Comparison of ENCODE assay signal across 8 cellular contexts in the genomic region with DNA sequence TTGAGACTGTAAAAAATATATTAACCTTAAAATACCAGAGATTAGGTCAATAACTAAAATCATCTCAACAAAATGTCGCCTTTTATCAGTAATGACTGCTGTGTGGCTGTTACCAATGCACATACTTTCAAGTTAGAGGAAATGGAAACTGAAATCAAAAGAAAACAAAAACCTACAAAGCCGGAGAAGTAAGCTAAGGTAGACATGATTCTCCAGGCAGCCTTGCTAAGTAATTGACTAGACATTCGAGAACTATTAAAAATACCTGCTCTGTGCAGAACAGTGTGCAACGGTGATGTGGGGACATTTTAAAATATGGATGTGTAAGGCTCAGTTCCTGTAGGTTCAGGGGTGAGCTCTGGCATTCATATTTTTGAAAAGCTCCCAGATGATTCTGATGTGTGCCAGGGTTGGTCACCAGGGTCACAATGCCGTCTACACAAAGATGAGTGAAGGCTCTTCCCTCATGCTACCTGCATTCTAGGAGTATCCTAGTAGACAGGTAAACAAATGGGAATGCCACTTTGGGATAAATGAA. TPM values are rescaled to one million over a fixed set of nuclear protein-coding genes. Genes with fewer than 3 reads are reported as not detected.
A peak's percentile ranks its signal among the peaks of the same experiment; 100 is the strongest.
DNase-seq lines count a peak whose midpoint lies in the region; ATAC-seq, FAIRE-seq and TF ChIP-seq lines count a peak whose summit lies in the region.

No MANE protein-coding gene starts in this region.

- CTCF ChIA-PET in A549 (lab: Yijun Ruan, JAX), result interaction anchor here (0.8 to 1.4 kb wide), 3 partner anchors 24 to 333 kb away, joined by 3 read pairs; no protein-coding TSS in a partner anchor

- TF ChIP-seq EP300 in A549 (IDR thresholded peaks at IDR 0.05), result no peak

- H3K9me3 ChIP-seq in A549 (no peaks in the 10 kb centered on the region), adrenal gland (replicated peaks in 1 of 3) (no peaks in the 10 kb centered on the region), lower lobe of right lung (no peaks in the 10 kb centered on the region)

- TF ChIP-seq POLR2A in A549 (IDR thresholded peaks at IDR 0.05; ENCODE audit: low read length) (no peak), adrenal gland (IDR thresholded peaks at IDR 0.05) (no peak)

- peak overlapping the region; percentile 71; the same call in 2 of the 3 replicates for H3K4me2 ChIP-seq in A549

- H3K36me3 ChIP-seq in adrenal gland (replicated peaks in 1 of 2) (no peaks in the 10 kb centered on the region), lower lobe of right lung (no peaks in the 10 kb centered on the region), urinary bladder (ENCODE audit: insufficient read depth) (no peaks in the 10 kb centered on the region)

- intact Hi-C loops in adrenal gland (cut with DNase I) (no loop called here), lower lobe of right lung (cut with DNase I) (no loop called here)

- WGBS in A549 (ENCODE audit: missing lambda C conversion rate), result 89% methylated on average over 5 of the region's 5 CpGs
- WGBS in adrenal gland, 4 donors, result 15 to 23% (median 20%) methylated on average over 5 of the region's 5 CpGs
- 67% methylated on average over 5 of the region's 5 CpGs for WGBS in urinary bladder

- POLR2A ChIA-PET in A549 (lab: Yijun Ruan, JAX), result no interaction called here

- peaks cover 18% of the 10 kb centered on the region for H3K4me1 ChIP-seq in A549
- H3K4me1 ChIP-seq in adrenal gland (replicated peaks in 1 of 2), result peaks cover 7 to 22% of the 10 kb centered on the region in 2 donors
- peaks cover 16% of the 10 kb centered on the region for H3K4me1 ChIP-seq in lower lobe of right lung
- H3K4me1 ChIP-seq in urinary bladder (ENCODE audit: insufficient read depth), result peaks cover 3% of the 10 kb centered on the region

- DNase-seq in A549 (ENCODE audit: low read depth in 1 of 2, low spot score in 1 of 2) (no peak), adrenal gland (no peak), lower lobe of right lung (no peak), HuH-7 (ENCODE audit: low spot score) (no peak)
- DNase-seq in stimulated activated CD4-positive, alpha-beta T cell treated with anti-CD3 and anti-CD28 coated beads, Interleukin-12 subunit alpha, Interleukin-12 subunit beta, amount 100 ng/mL, for 4 hours, result no peak

- ATAC-seq in A549 (no peak), GM19328 (IDR thresholded peaks at IDR 0.05; ENCODE audit: unreplicated experiment) (peak; percentile 46), HG03460 (IDR thresholded peaks at IDR 0.05; ENCODE audit: unreplicated experiment) (peak; percentile 36), lower lobe of right lung (peak; percentile 45 to 57)

- H3K27ac ChIP-seq in A549, result peak overlapping the region in 1 of 2 experiments; percentile 80; a peak in 4 of 6 replicates
- H3K27ac ChIP-seq in adrenal gland, result peak overlapping the region; percentile 76 to 95 (median 91)
- H3K27ac ChIP-seq in lower lobe of right lung, result peak overlapping the region; percentile 95
- peak overlapping the region; percentile 0 for H3K27ac ChIP-seq in urinary bladder (ENCODE audit: low read depth)

- H3K4me3 ChIP-seq in A549, result no peak overlapping the region
- H3K4me3 ChIP-seq in adrenal gland, result peak overlapping the region in 2 of 4 donors; percentile 72 to 73
- peak overlapping the region; percentile 76 for H3K4me3 ChIP-seq in lower lobe of right lung
- H3K4me3 ChIP-seq in urinary bladder (ENCODE audit: low read depth, low read length), result peak overlapping the region; percentile 65

- no peak for FAIRE-seq in A549 (lab: Jason Lieb, UNC)

- no peak for TF ChIP-seq CTCF in A549 (IDR thresholded peaks at IDR 0.05)
- no peak for TF ChIP-seq CTCF in adrenal gland (IDR thresholded peaks at IDR 0.05)
- no peak for TF ChIP-seq CTCF in lower lobe of right lung (IDR thresholded peaks at IDR 0.05)

- H3K27me3 ChIP-seq in adrenal gland (no peaks in the 10 kb centered on the region), lower lobe of right lung (ENCODE audit: low read depth) (no peaks in the 10 kb centered on the region)

- TF ChIP-seq RAD21 in A549 (conservative IDR thresholded peaks at IDR 0.05 in 1 of 2, IDR thresholded peaks at IDR 0.05 in 1 of 2), result no peak

TF ChIP-seq in A549, 52 proteins besides CTCF, POLR2A, EP300 and RAD21:
- TF ChIP-seq, protein P1, sequence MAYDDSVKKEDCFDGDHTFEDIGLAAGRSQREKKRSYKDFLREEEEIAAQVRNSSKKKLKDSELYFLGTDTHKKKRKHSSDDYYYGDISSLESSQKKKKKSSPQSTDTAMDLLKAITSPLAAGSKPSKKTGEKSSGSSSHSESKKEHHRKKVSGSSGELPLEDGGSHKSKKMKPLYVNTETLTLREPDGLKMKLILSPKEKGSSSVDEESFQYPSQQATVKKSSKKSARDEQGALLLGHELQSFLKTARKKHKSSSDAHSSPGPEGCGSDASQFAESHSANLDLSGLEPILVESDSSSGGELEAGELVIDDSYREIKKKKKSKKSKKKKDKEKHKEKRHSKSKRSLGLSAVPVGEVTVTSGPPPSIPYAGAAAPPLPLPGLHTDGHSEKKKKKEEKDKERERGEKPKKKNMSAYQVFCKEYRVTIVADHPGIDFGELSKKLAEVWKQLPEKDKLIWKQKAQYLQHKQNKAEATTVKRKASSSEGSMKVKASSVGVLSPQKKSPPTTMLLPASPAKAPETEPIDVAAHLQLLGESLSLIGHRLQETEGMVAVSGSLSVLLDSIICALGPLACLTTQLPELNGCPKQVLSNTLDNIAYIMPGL (CRISPR knock-in tag; IDR thresholded peaks at IDR 0.05; ENCODE audit: borderline replicate concordance), result no peak
- no peak for TF ChIP-seq FOSL2 (IDR thresholded peaks at IDR 0.05)
- TF ChIP-seq FOSL2 (CRISPR knock-in tag; IDR thresholded peaks at IDR 0.05), result no peak
- no peak for TF ChIP-seq PHF8 (IDR thresholded peaks at IDR 0.05; ENCODE audit: borderline replicate concordance, low read depth)
- TF ChIP-seq EHF (CRISPR knock-in tag; IDR thresholded peaks at IDR 0.05), result no peak
- TF ChIP-seq BHLHE40 (IDR thresholded peaks at IDR 0.05; ENCODE audit: low read depth, low read length), result no peak
- TF ChIP-seq, protein P2, sequence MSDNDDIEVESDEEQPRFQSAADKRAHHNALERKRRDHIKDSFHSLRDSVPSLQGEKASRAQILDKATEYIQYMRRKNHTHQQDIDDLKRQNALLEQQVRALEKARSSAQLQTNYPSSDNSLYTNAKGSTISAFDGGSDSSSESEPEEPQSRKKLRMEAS (IDR thresholded peaks at IDR 0.05), result no peak
- no peak for TF ChIP-seq TFCP2L1 (CRISPR knock-in tag; IDR thresholded peaks at IDR 0.05)
- no peak for TF ChIP-seq KDM5A (IDR thresholded peaks at IDR 0.05)

RNA-seq across cellular contexts. Expression of a gene that starts 0.6 kb away (rescaled TPM):
- 0.08 and 0.10 TPM in 2 replicates for polyA plus RNA-seq in A549 (2011; rRNA removed)
- polyA plus RNA-seq in A549 (2012; cell fraction: cytosol; rRNA removed), result 0.04 TPM in 1 of 2 replicates, not detected in the other
- 0.01 TPM in 1 of 2 replicates, not detected in the other for polyA plus RNA-seq in A549 (2012; cell fraction: nucleus; rRNA removed)
- polyA plus RNA-seq in A549 (2017; fragmentation: RNase III; extraction: RNeasy Plus Mini Kit Qiagen cat#74134 plus additional on column Dnase treatment), result 0.05 to 0.07 TPM in 2 of 3 replicates, not detected in the other
- not detected in 2 replicates for polyA minus RNA-seq in A549 (2011; rRNA and poly(A)+ RNA removed)
- 10 to 100 TPM in 6 of 8 donors, 1 to 10 TPM in 2; 7.1 to 36.3 (median 12.0) TPM for total RNA-seq in adrenal gland
- polyA plus RNA-seq in adrenal gland, result 10 to 100 TPM in 1 of 3 donors, 1 to 10 TPM in 2; 6.8 to 12.4 (median 8.5) TPM
- total RNA-seq in lower lobe of right lung, result 38.6 TPM
- total RNA-seq in urinary bladder, result 9.6 TPM
- 7.7 TPM for polyA plus RNA-seq in urinary bladder

RNA-seq across cellular contexts. Expression of a gene that starts 30.7 kb away (rescaled TPM):
- 0.04 and 0.05 TPM in 2 replicates for polyA plus RNA-seq in A549 (2011; rRNA removed)
- not detected in 2 replicates for polyA plus RNA-seq in A549 (2012; cell fraction: cytosol; rRNA removed)
- not detected in 2 replicates for polyA plus RNA-seq in A549 (2012; cell fraction: nucleus; rRNA removed)
- 0.01 to 0.03 TPM in 2 of 3 replicates, not detected in the other for polyA plus RNA-seq in A549 (2017; fragmentation: RNase III; extraction: RNeasy Plus Mini Kit Qiagen cat#74134 plus additional on column Dnase treatment)
- not detected in 2 replicates for polyA minus RNA-seq in A549 (2011; rRNA and poly(A)+ RNA removed)
- 10 to 100 TPM; 10.0 to 33.5 (median 16.8) TPM for total RNA-seq in adrenal gland
- 10 to 100 TPM; 13.5 to 23.1 (median 21.4) TPM for polyA plus RNA-seq in adrenal gland
- 17.0 TPM for total RNA-seq in lower lobe of right lung
- 16.9 TPM for total RNA-seq in urinary bladder
- polyA plus RNA-seq in urinary bladder, result 19.6 TPM

Comparison
In these comparisons a context has a peak if more than half of its experiments do, and no peak if none do; other contexts are left out.
1. ATAC-seq: peak in GM19328 (single experiment), HG03460 (single experiment) and lower lobe of right lung (2 of 2); none in A549 (0 of 2).